In genomic region chr2:31748041-31748440, GRCh38 we compare ENCODE assay signal across 19 cellular contexts.
A peak's percentile ranks its signal among the peaks of the same experiment; 100 is the strongest.
DNase-seq lines count a peak whose midpoint lies in the region; ATAC-seq and TF ChIP-seq lines count a peak whose summit lies in the region.
"Had no signal": no experiment of that assay in that cellular context is flagged by ENCODE, and none has a peak within 500 bp of the region (broad histone marks: within the 10 kb centered on the region; RNA-seq: fewer than 3 reads in every experiment).

No MANE protein-coding gene starts in this region.

- H3K4me3 ChIP-seq in PC-9 (no peak overlapping the region), transverse colon (no peak overlapping the region)
- H3K4me3 ChIP-seq: BLaER1, GM23248 had no signal

- no peaks in the 10 kb centered on the region for H3K36me3 ChIP-seq in PC-9 (ENCODE audit: low read depth)
- H3K36me3 ChIP-seq in transverse colon = no peaks in the 10 kb centered on the region
- H3K36me3 ChIP-seq: BLaER1 had no signal

- no peaks in the 10 kb centered on the region for H3K27me3 ChIP-seq in PC-9 (ENCODE audit: insufficient read depth, low read depth)
- H3K27me3 ChIP-seq in transverse colon = no peaks in the 10 kb centered on the region
- H3K27me3 ChIP-seq: BLaER1 had no signal

- intact Hi-C loops in PC-9 (cut with micrococcal nuclease; ENCODE audit: unreplicated experiment) = no loop called here
- intact Hi-C loops in activated CD8-positive, alpha-beta T cell treated with anti-CD3 and anti-CD28 coated beads for 36 hours (cut with micrococcal nuclease) = no loop called here
- intact Hi-C loops in transverse colon (cut with DNase I; ENCODE audit: low total_unique reads) = no loop called here

- DNase-seq in A172 (ENCODE audit: low spot score) (peak; percentile 6), HT-29 (ENCODE audit: low spot score) (peak; percentile 28), PC-9 (peak in 1 of 2 experiments; percentile 93), NCI-H69 (lab: John Stamatoyannopoulos, UW) (no peak), transverse colon (no peak)
- DNase-seq in activated CD8-positive, alpha-beta T cell treated with anti-CD3 and anti-CD28 coated beads for 36 hours = no peak
- DNase-seq in activated T-cell treated with anti-CD3 and anti-CD28 coated beads, Interleukin-2, amount 50 U/mL, for 48 hours = no peak
- DNase-seq: 8988T; Caco-2; CD4-positive, CD25-positive, alpha-beta regulatory T cell; CD8-positive, alpha-beta T cell; DMS153; DND-41; GM23248; H7; HCEC 1CT had no signal

- H3K4me3 Mint-ChIP-seq in activated CD8-positive, alpha-beta T cell treated with anti-CD3 and anti-CD28 coated beads for 36 hours = no peak overlapping the region
- H3K4me3 Mint-ChIP-seq: CD4-positive, CD25-positive, alpha-beta regulatory T cell; CD8-positive, alpha-beta T cell had no signal

- H3K36me3 Mint-ChIP-seq in activated CD8-positive, alpha-beta T cell treated with anti-CD3 and anti-CD28 coated beads for 36 hours (ENCODE audit: low read depth) = peaks cover 3% of the 10 kb centered on the region
- H3K36me3 Mint-ChIP-seq: CD4-positive, CD25-positive, alpha-beta regulatory T cell; CD8-positive, alpha-beta T cell had no signal

- CTCF ChIA-PET in PC-9 (lab: Charles Lee) = no interaction called here
- CTCF ChIA-PET in activated CD8-positive, alpha-beta T cell treated with anti-CD3 and anti-CD28 coated beads for 36 hours (lab: Charles Lee) = no interaction called here

- TF ChIP-seq EP300 in transverse colon (IDR thresholded peaks at IDR 0.05; ENCODE audit: low read depth) = no peak

- H3K27ac ChIP-seq in PC-9 (no peak overlapping the region), transverse colon (no peak overlapping the region)
- H3K27ac ChIP-seq: BLaER1, C4-2B, GM23248 had no signal

- no TSS peak for BruUV-seq in PC-9 (replicated peaks; lab: Mats Ljungman, UMichigan)

- H3K4me1 ChIP-seq in PC-9 (replicated peaks; ENCODE audit: insufficient read depth) (peaks cover 10% of the 10 kb centered on the region), transverse colon (no peaks in the 10 kb centered on the region)
- H3K4me1 ChIP-seq: BLaER1, Caco-2 had no signal

- peak overlapping the region; percentile 20; the same call in 1 of the 2 replicates for H3K4me2 ChIP-seq in PC-9
- H3K4me2 ChIP-seq: BLaER1 had no signal

- WGBS in transverse colon (ENCODE audit: low coverage in 1 of 2), 2 donors = 57 to 70% methylated on average over 1 of the region's 1 CpG

- no peaks in the 10 kb centered on the region for H3K79me2 ChIP-seq in PC-9 (ENCODE audit: low read depth)

- POLR2A ChIA-PET in PC-9 (lab: Charles Lee; ENCODE audit: unreplicated experiment) = interaction anchor here (0.7 kb wide), 1 partner anchor 16 kb away, joined by 3 read pairs; no protein-coding TSS in a partner anchor
- POLR2A ChIA-PET in activated CD8-positive, alpha-beta T cell treated with anti-CD3 and anti-CD28 coated beads for 36 hours (lab: Charles Lee) = interaction anchor here (0.7 kb wide), 1 partner anchor 40 kb away, joined by 3 read pairs; no protein-coding TSS in a partner anchor

- TF ChIP-seq POLR2A in transverse colon (IDR thresholded peaks at IDR 0.05) = no peak

- no peaks in the 10 kb centered on the region for H3K4me1 Mint-ChIP-seq in activated CD8-positive, alpha-beta T cell treated with anti-CD3 and anti-CD28 coated beads for 36 hours (ENCODE audit: low read depth)
- H3K4me1 Mint-ChIP-seq: CD4-positive, CD25-positive, alpha-beta regulatory T cell had no signal

- no peak overlapping the region for H2AFZ ChIP-seq in PC-9
- H2AFZ ChIP-seq: GM23248 had no signal

- peak; percentile 17 for ATAC-seq in esophagus mucosa
- ATAC-seq in activated CD8-positive, alpha-beta T cell treated with anti-CD3 and anti-CD28 coated beads for 36 hours = no peak
- ATAC-seq: CD8-positive, alpha-beta T cell had no signal

- no peaks in the 10 kb centered on the region for H3K9me2 ChIP-seq in PC-9 (ENCODE audit: insufficient read depth)

- H3K27ac Mint-ChIP-seq in activated CD8-positive, alpha-beta T cell treated with anti-CD3 and anti-CD28 coated beads for 36 hours = no peak overlapping the region
- H3K27ac Mint-ChIP-seq: CD4-positive, CD25-positive, alpha-beta regulatory T cell; CD8-positive, alpha-beta T cell had no signal

- in situ Hi-C loops in transverse colon (cut with MboI; ENCODE audit: low pct_ligation_motif_present in 1 of 4, low pct_unique_long_range_greater_than_20kb in 1 of 4, low sequenced_read_pairs in 3 of 4) = no loop called here

- H3K27me3 Mint-ChIP-seq in activated CD8-positive, alpha-beta T cell treated with anti-CD3 and anti-CD28 coated beads for 36 hours = peaks cover 9% of the 10 kb centered on the region

- no peak for TF ChIP-seq CTCF in PC-9 (conservative IDR thresholded peaks at IDR 0.05)
- no peak for TF ChIP-seq CTCF in activated CD8-positive, alpha-beta T cell treated with anti-CD3 and anti-CD28 coated beads for 36 hours (IDR thresholded peaks at IDR 0.05)
- TF ChIP-seq CTCF in transverse colon (IDR thresholded peaks at IDR 0.05) = no peak

- H3K9me3 ChIP-seq in PC-9 (ENCODE audit: insufficient read depth, low read depth) = peaks cover 15% of the 10 kb centered on the region; the same call in 1 of the 2 replicates
- peaks cover 5 to 8% of the 10 kb centered on the region in 2 donors for H3K9me3 ChIP-seq in transverse colon

- peaks cover 19% of the 10 kb centered on the region for H3K9me3 Mint-ChIP-seq in activated CD8-positive, alpha-beta T cell treated with anti-CD3 and anti-CD28 coated beads for 36 hours

- H3F3A ChIP-seq in PC-9 (ENCODE audit: insufficient read depth, low read depth) = peaks cover 8% of the 10 kb centered on the region; the same call in 1 of the 2 replicates

- H4K20me1 ChIP-seq in PC-9 (ENCODE audit: insufficient read depth) = no peaks in the 10 kb centered on the region
- H4K20me1 ChIP-seq: BLaER1 had no signal

Comparison
In these comparisons a context has a peak if more than half of its experiments do, and no peak if none do; other contexts are left out.
1. DNase-seq: peak in A172 (single experiment) and HT-29 (single experiment); none in activated CD8-positive, alpha-beta T cell treated with anti-CD3 and anti-CD28 coated beads for 36 hours (single experiment), activated T-cell treated with anti-CD3 and anti-CD28 coated beads, Interleukin-2, amount 50 U/mL, for 48 hours (0 of 2), NCI-H69 (single experiment) and transverse colon (single experiment).